In the genomic region with DNA sequence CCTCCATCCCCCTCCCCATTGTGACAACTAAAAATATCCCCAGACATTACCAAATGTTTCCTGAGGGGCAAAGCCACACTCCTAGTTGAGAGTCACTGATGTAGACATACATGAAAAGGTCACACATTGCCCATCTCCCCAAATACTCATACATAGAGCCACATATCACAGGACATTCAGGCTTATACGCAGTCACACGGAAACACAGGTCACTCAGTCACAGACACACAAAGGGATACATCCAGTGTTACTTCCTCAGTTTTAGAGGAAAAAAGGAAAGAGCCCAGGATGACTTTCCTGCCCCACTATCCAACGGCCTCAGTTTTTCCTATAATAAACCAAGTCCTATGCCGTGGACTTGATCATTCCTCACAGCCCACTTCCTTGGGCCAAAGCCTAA, we compare ENCODE assay signal across 9 cellular contexts. TPM values are rescaled to one million over a fixed set of nuclear protein-coding genes. Genes with fewer than 3 reads are reported as not detected.
DNase-seq lines count a peak whose midpoint lies in the region; FAIRE-seq and TF ChIP-seq lines count a peak whose summit lies in the region.
"Had no signal": no experiment of that assay in that cellular context is flagged by ENCODE, and none has a peak within 500 bp of the region (broad histone marks: within the 10 kb centered on the region; RNA-seq: fewer than 3 reads in every experiment).

No MANE protein-coding gene starts in this region.

- H3K27ac ChIP-seq in CD4-positive, alpha-beta memory T cell (ENCODE audit: low read depth, low read length): no peak overlapping the region
- no peak overlapping the region for H3K27ac ChIP-seq in MM.1S (ENCODE audit: low read length)
- peak overlapping the region; percentile 6; the same call in 1 of the 2 replicates for H3K27ac ChIP-seq in H1 (ENCODE audit: low read depth, low read length)

- peaks cover 38 to 66% (median 52%) of the 10 kb centered on the region in 4 donors for H3K4me1 Mint-ChIP-seq in CD4-positive, alpha-beta memory T cell
- peaks cover 74% of the 10 kb centered on the region for H3K4me1 Mint-ChIP-seq in neural crest cell

- H3K9me3 Mint-ChIP-seq in CD4-positive, alpha-beta memory T cell: no peaks in the 10 kb centered on the region
- no peaks in the 10 kb centered on the region for H3K9me3 Mint-ChIP-seq in neural crest cell

- no peak for TF ChIP-seq CTCF in MM.1S (IDR thresholded peaks at IDR 0.05; ENCODE audit: low read length)
- no peak for TF ChIP-seq CTCF in H1 (IDR thresholded peaks at IDR 0.05; ENCODE audit: control extremely low read depth in 1 of 3, insufficient read depth in 1 of 3, low read depth in 1 of 3, low read length in 3 of 3)
- no peak for TF ChIP-seq CTCF in neural crest cell (conservative IDR thresholded peaks at IDR 0.05)
- no peak for TF ChIP-seq CTCF in GM20000 (IDR thresholded peaks at IDR 0.05; ENCODE audit: extremely low read depth, missing control alignments)

- peak overlapping the region in 6 of 7 donors; percentile 0 to 88 (median 58) for H3K27ac Mint-ChIP-seq in CD4-positive, alpha-beta memory T cell
- H3K27ac Mint-ChIP-seq in neural crest cell (ENCODE audit: unreplicated experiment): peak overlapping the region; percentile 68

- no peak overlapping the region for H3K4me3 ChIP-seq in CD4-positive, alpha-beta memory T cell (ENCODE audit: low read length in 2 of 2)
- H3K4me3 ChIP-seq in MM.1S (ENCODE audit: low read length) (no peak overlapping the region), H1 (ENCODE audit: extremely low read depth in 1 of 4, insufficient read depth in 2 of 4, low read depth in 3 of 4, low read length in 4 of 4) (peak overlapping the region; percentile 53 to 89 (median 84); a peak in 6 of 8 replicates)

- no peak overlapping the region for H4K91ac ChIP-seq in H1 (replicated peaks; ENCODE audit: insufficient read length, low read length)

- CTCF ChIA-PET in CD4-positive, alpha-beta memory T cell (lab: Charles Lee; ENCODE audit: partially characterized antibody): interaction anchor here (0.6 to 8.4 kb wide), 2 partner anchors 25 to 375 kb away, joined by 3 to 70 read pairs; a partner anchor contains a TSS
- CTCF ChIA-PET in H1 (lab: Charles Lee; ENCODE audit: partially characterized antibody): interaction anchor here (1.9 kb wide), 1 partner anchor 135 kb away, joined by 4 read pairs; no protein-coding TSS in a partner anchor

- H3K36me3 Mint-ChIP-seq in CD4-positive, alpha-beta memory T cell: peaks cover 0 to 27% of the 10 kb centered on the region in 2 donors
- H3K36me3 Mint-ChIP-seq in neural crest cell (ENCODE audit: low read depth): peaks cover 2% of the 10 kb centered on the region

- H3K79me2 ChIP-seq in MM.1S (ENCODE audit: low read length): peaks cover 48% of the 10 kb centered on the region
- H3K79me2 ChIP-seq in H1 (ENCODE audit: control insufficient read depth in 1 of 2, insufficient read depth in 2 of 2, low read length in 2 of 2): peaks cover 28 to 51% of the 10 kb centered on the region in 2 experiments

- no peak overlapping the region for H3K23ac ChIP-seq in H1 (ENCODE audit: insufficient read length)

- H3K14ac ChIP-seq in H1 (ENCODE audit: insufficient read length): no peak overlapping the region

- no peaks in the 10 kb centered on the region for H4K20me1 ChIP-seq in MM.1S (ENCODE audit: insufficient read depth, low read length)
- H4K20me1 ChIP-seq in H1 (replicated peaks in 1 of 2; ENCODE audit: control insufficient read depth in 1 of 2, insufficient read depth in 2 of 2, low read length in 2 of 2): peaks cover 2 to 5% of the 10 kb centered on the region in 2 experiments

- no peak overlapping the region for H2BK20ac ChIP-seq in H1 (ENCODE audit: low read length)

- peaks cover 15% of the 10 kb centered on the region for H3K79me1 ChIP-seq in H1 (ENCODE audit: low read depth, low read length)

- no peak for TF ChIP-seq POLR2A in H1 (IDR thresholded peaks at IDR 0.05; ENCODE audit: control extremely low read depth in 1 of 2, low read depth in 2 of 2, low read length in 2 of 2)

- no peak for TF ChIP-seq RAD21 in H1 (IDR thresholded peaks at IDR 0.05 in 1 of 2, conservative IDR thresholded peaks at IDR 0.05 in 1 of 2; ENCODE audit: low read depth in 2 of 2, low read length in 2 of 2)

- TF ChIP-seq EP300 in H1 (IDR thresholded peaks at IDR 0.05; ENCODE audit: borderline replicate concordance in 1 of 2, low read depth in 2 of 2, low read length in 2 of 2): no peak

- H3K23me2 ChIP-seq in H1 (ENCODE audit: low read depth, low read length): peaks cover 28% of the 10 kb centered on the region

- H2BK12ac ChIP-seq in H1 (ENCODE audit: low read depth, low read length): no peak overlapping the region

- H3F3A ChIP-seq in MM.1S (ENCODE audit: insufficient read depth, low read length): peaks cover 16% of the 10 kb centered on the region

- no peak overlapping the region for H2BK120ac ChIP-seq in H1 (replicated peaks; ENCODE audit: low read depth, low read length)

- peak overlapping the region; percentile 10 for H3K4ac ChIP-seq in H1 (replicated peaks; ENCODE audit: insufficient read length, low read depth, low read length)

- no peaks in the 10 kb centered on the region for H3K27me3 ChIP-seq in CD4-positive, alpha-beta memory T cell (ENCODE audit: insufficient read depth, low read length)
- H3K27me3 ChIP-seq in MM.1S (replicated peaks; ENCODE audit: insufficient read depth, low read length): no peaks in the 10 kb centered on the region
- H3K27me3 ChIP-seq in H1 (replicated peaks in 1 of 4; ENCODE audit: control insufficient read depth in 3 of 4, extremely low read depth in 1 of 4, insufficient read depth in 3 of 4, low read length in 3 of 4): no peaks in the 10 kb centered on the region

- peaks cover 53% of the 10 kb centered on the region for H3K4me1 ChIP-seq in CD4-positive, alpha-beta memory T cell (ENCODE audit: insufficient read depth, low read length)
- peaks cover 34% of the 10 kb centered on the region for H3K4me1 ChIP-seq in MM.1S (ENCODE audit: low read length)
- H3K4me1 ChIP-seq in H1 (replicated peaks in 1 of 4; ENCODE audit: control insufficient read depth in 3 of 4, insufficient read depth in 4 of 4, low read length in 3 of 4): peaks cover 7 to 19% (median 13%) of the 10 kb centered on the region in 4 experiments

- H3K9me2 ChIP-seq in MM.1S (replicated peaks; ENCODE audit: insufficient read depth, low read length): no peaks in the 10 kb centered on the region

- H3K4me3 Mint-ChIP-seq in CD4-positive, alpha-beta memory T cell: peak overlapping the region in 6 of 8 donors; percentile 2 to 51 (median 9)
- peak overlapping the region; percentile 88 for H3K4me3 Mint-ChIP-seq in neural crest cell

- no peak overlapping the region for H2BK15ac ChIP-seq in H1 (ENCODE audit: low read length)

- H3K4me2 ChIP-seq in MM.1S (ENCODE audit: low read depth, low read length): 0 out of 2 replicates have a peak overlapping the region, but pooled peaks have one; percentile 92
- H3K4me2 ChIP-seq in H1 (ENCODE audit: insufficient read depth in 1 of 2, low read depth in 2 of 2, low read length in 2 of 2): peak overlapping the region; percentile 95 to 98

- H4K8ac ChIP-seq in H1 (ENCODE audit: extremely low read depth, insufficient read depth, low read length): no peak overlapping the region

- 83% methylated on average over 4 of the region's 4 CpGs; no CpG with 5 or more reads in 1 of the 2 experiments for WGBS in H1 (ENCODE audit: extremely low coverage in 1 of 2, insufficient coverage in 1 of 2, insufficient read length in 1 of 2, insufficient replicate concordance in 2 of 2, low coverage in 1 of 2, low lambda C conversion rate in 2 of 2, missing lambda C conversion rate in 1 of 2), 2 experiments

- H3K56ac ChIP-seq in H1 (replicated peaks; ENCODE audit: insufficient read length, low read depth, low read length): no peak overlapping the region

- POLR2A ChIA-PET in CD4-positive, alpha-beta memory T cell (lab: Charles Lee; ENCODE audit: partially characterized antibody): interaction anchor here (1.0 to 8.6 kb wide), 3 partner anchors 15 to 29 kb away, joined by 3 to 142 read pairs (median 87); a partner anchor contains a TSS
- POLR2A ChIA-PET in H1 (lab: Charles Lee; ENCODE audit: partially characterized antibody): interaction anchor here (1.0 to 15.7 kb wide), 6 partner anchors 15 to 39 kb away, joined by 4 to 454 read pairs (median 67); a partner anchor contains a TSS

- intact Hi-C loops in CD4-positive, alpha-beta memory T cell (cut with micrococcal nuclease): no loop called here

- FAIRE-seq in H1 (lab: Jason Lieb, UNC): no peak

- no peak for DNase-seq in CD4-positive, alpha-beta memory T cell
- DNase-seq in MM.1S: no peak
- DNase-seq in H1 (ENCODE audit: low read depth in 1 of 2, low spot score in 2 of 2): no peak
- DNase-seq in neural crest cell (ENCODE audit: low read depth, low spot score): no peak
- DNase-seq in DMS 273 treated with DMSO at 0.1 percent for 48 hours (lab: John Stamatoyannopoulos, UW): no peak
- no peak for DNase-seq in NCI-H510A (lab: John Stamatoyannopoulos, UW)
- DNase-seq in globus pallidus (ENCODE audit: low spot score): no peak
- no peak for DNase-seq in GM20000 (ENCODE audit: low spot score)
- DNase-seq: NCI-H345 had no signal

- no peak overlapping the region; the same call in 1 of the 2 replicates for H3K18ac ChIP-seq in H1 (ENCODE audit: extremely low read depth, low read length)

- H3K9ac ChIP-seq in MM.1S (ENCODE audit: low read length) (no peak overlapping the region), H1 (replicated peaks in 1 of 4; ENCODE audit: extremely low read depth in 1 of 4, low read depth in 3 of 4, low read length in 3 of 4) (peak overlapping the region; percentile 45 to 93 (median 83))

- H2BK5ac ChIP-seq in H1 (ENCODE audit: low read depth, low read length): peak overlapping the region; percentile 91; the same call in 1 of the 2 replicates

- no peaks in the 10 kb centered on the region for H3K27me3 Mint-ChIP-seq in CD4-positive, alpha-beta memory T cell
- H3K27me3 Mint-ChIP-seq in neural crest cell (ENCODE audit: low read depth): peaks cover 2% of the 10 kb centered on the region

- 0 out of 2 replicates have a peak overlapping the region, but pooled peaks have one; percentile 71 for H2AK5ac ChIP-seq in H1 (ENCODE audit: low read depth, low read length)

- H3K9me3 ChIP-seq in CD4-positive, alpha-beta memory T cell (ENCODE audit: control insufficient read depth in 1 of 2, low read length in 2 of 2): no peaks in the 10 kb centered on the region
- H3K9me3 ChIP-seq in MM.1S (replicated peaks; ENCODE audit: insufficient read depth, low read length) (no peaks in the 10 kb centered on the region), H1 (ENCODE audit: insufficient read depth in 2 of 2, low read depth in 1 of 2, low read length in 1 of 2) (no peaks in the 10 kb centered on the region)

- H2AFZ ChIP-seq in MM.1S (ENCODE audit: low read length) (no peak overlapping the region), H1 (ENCODE audit: low read length) (no peak overlapping the region)

- no peaks in the 10 kb centered on the region for H3K36me3 ChIP-seq in CD4-positive, alpha-beta memory T cell (ENCODE audit: insufficient read depth, low read length)
- no peaks in the 10 kb centered on the region for H3K36me3 ChIP-seq in MM.1S (replicated peaks; ENCODE audit: insufficient read depth, low read length)
- peaks cover 11 to 26% (median 19%) of the 10 kb centered on the region in 4 experiments for H3K36me3 ChIP-seq in H1 (ENCODE audit: control insufficient read depth in 2 of 4, insufficient read depth in 4 of 4, low read length in 3 of 4)

- no peak overlapping the region for H4K5ac ChIP-seq in H1 (ENCODE audit: insufficient read length, low read depth, low read length)

RNA-seq across cellular contexts. Expression of a gene that starts 1.9 kb away (rescaled TPM):
- total RNA-seq in CD4-positive, alpha-beta memory T cell: 10 to 100 TPM; 21.6 to 21.9 TPM
- polyA plus RNA-seq in CD4-positive, alpha-beta memory T cell: 10 to 100 TPM; 36.3 to 47.3 TPM
- 238 and 244 TPM in 2 replicates for total RNA-seq in H1 (2021; fragmentation: NEBNext Ultra II Directional; extraction: Animal tissue kit (Norgen Biotek cat#: 25700))
- 318 and 337 TPM in 2 replicates for polyA plus RNA-seq in H1 (2011; rRNA removed)
- 249 TPM for polyA plus RNA-seq in H1 (2011; cell fraction: cytosol; rRNA removed)
- 206 TPM for polyA plus RNA-seq in H1 (2011; cell fraction: nucleus; rRNA removed)
- polyA plus RNA-seq in H1 (2012, experiment 1 of 2): 250 to 308 TPM (median 302 TPM) in 4 replicates
- polyA plus RNA-seq in H1 (2012, experiment 2 of 2): 383 TPM
- 302 TPM for polyA plus RNA-seq in H1 (2013, experiment 1 of 2)
- 352 TPM for polyA plus RNA-seq in H1 (2013, experiment 2 of 2)
- polyA minus RNA-seq in H1 (2011; rRNA and poly(A)+ RNA removed): 189 and 240 TPM in 2 replicates
- 126 TPM for polyA minus RNA-seq in H1 (2011; cell fraction: cytosol; rRNA and poly(A)+ RNA removed)
- polyA minus RNA-seq in H1 (2011; cell fraction: nucleus; rRNA and poly(A)+ RNA removed): 94.0 TPM
- 107 and 113 TPM in 2 replicates for total RNA-seq in neural crest cell

RNA-seq across cellular contexts. Expression of a gene that starts 3.0 kb away (rescaled TPM):
- total RNA-seq in CD4-positive, alpha-beta memory T cell: 100 to 1,000 TPM; 112 to 113 TPM
- polyA plus RNA-seq in CD4-positive, alpha-beta memory T cell: 10 to 100 TPM; 12.3 to 54.3 TPM
- 28.6 and 33.7 TPM in 2 replicates for total RNA-seq in H1 (2021; fragmentation: NEBNext Ultra II Directional; extraction: Animal tissue kit (Norgen Biotek cat#: 25700))
- 34.3 and 38.8 TPM in 2 replicates for polyA plus RNA-seq in H1 (2011; rRNA removed)
- 22.6 TPM for polyA plus RNA-seq in H1 (2011; cell fraction: cytosol; rRNA removed)
- polyA plus RNA-seq in H1 (2011; cell fraction: nucleus; rRNA removed): 101 TPM
- polyA plus RNA-seq in H1 (2012, experiment 1 of 2): 31.4 to 36.7 TPM (median 34.1 TPM) in 4 replicates
- polyA plus RNA-seq in H1 (2012, experiment 2 of 2): 31.5 TPM
- 29.7 TPM for polyA plus RNA-seq in H1 (2013, experiment 1 of 2)
- polyA plus RNA-seq in H1 (2013, experiment 2 of 2): 24.9 TPM
- polyA minus RNA-seq in H1 (2011; rRNA and poly(A)+ RNA removed): 18.6 and 26.3 TPM in 2 replicates
- 19.1 TPM for polyA minus RNA-seq in H1 (2011; cell fraction: cytosol; rRNA and poly(A)+ RNA removed)
- polyA minus RNA-seq in H1 (2011; cell fraction: nucleus; rRNA and poly(A)+ RNA removed): 25.6 TPM
- total RNA-seq in neural crest cell: 34.1 and 34.7 TPM in 2 replicates

RNA-seq across cellular contexts. Expression of a gene that starts 6.3 kb away (rescaled TPM):
- total RNA-seq in CD4-positive, alpha-beta memory T cell: 1 to 10 TPM; 7.4 to 9.8 TPM
- 1 to 10 TPM; 1.2 to 5.2 TPM for polyA plus RNA-seq in CD4-positive, alpha-beta memory T cell
- 34.4 and 37.2 TPM in 2 replicates for total RNA-seq in H1 (2021; fragmentation: NEBNext Ultra II Directional; extraction: Animal tissue kit (Norgen Biotek cat#: 25700))
- polyA plus RNA-seq in H1 (2011; rRNA removed): 50.2 and 54.0 TPM in 2 replicates
- polyA plus RNA-seq in H1 (2011; cell fraction: cytosol; rRNA removed): 57.3 TPM
- 103 TPM for polyA plus RNA-seq in H1 (2011; cell fraction: nucleus; rRNA removed)
- polyA plus RNA-seq in H1 (2012, experiment 1 of 2): 41.0 to 47.4 TPM (median 45.7 TPM) in 4 replicates
- 52.5 TPM for polyA plus RNA-seq in H1 (2012, experiment 2 of 2)
- polyA plus RNA-seq in H1 (2013, experiment 1 of 2): 35.5 TPM
- 33.0 TPM for polyA plus RNA-seq in H1 (2013, experiment 2 of 2)
- polyA minus RNA-seq in H1 (2011; rRNA and poly(A)+ RNA removed): 69.0 and 69.5 TPM in 2 replicates
- 24.7 TPM for polyA minus RNA-seq in H1 (2011; cell fraction: cytosol; rRNA and poly(A)+ RNA removed)
- 36.2 TPM for polyA minus RNA-seq in H1 (2011; cell fraction: nucleus; rRNA and poly(A)+ RNA removed)
- total RNA-seq in neural crest cell: 18.2 and 20.0 TPM in 2 replicates

RNA-seq across cellular contexts. Expression of a gene that starts 14.9 kb away (rescaled TPM):
- total RNA-seq in CD4-positive, alpha-beta memory T cell: 100 to 1,000 TPM; 211 to 216 TPM
- polyA plus RNA-seq in CD4-positive, alpha-beta memory T cell: 10 to 100 TPM in 1 of 2 donors, 1 to 10 TPM in 1; 6.9 to 34.0 TPM
- total RNA-seq in H1 (2021; fragmentation: NEBNext Ultra II Directional; extraction: Animal tissue kit (Norgen Biotek cat#: 25700)): 61.1 and 62.8 TPM in 2 replicates
- polyA plus RNA-seq in H1 (2011; rRNA removed): 45.6 and 80.8 TPM in 2 replicates
- polyA plus RNA-seq in H1 (2011; cell fraction: cytosol; rRNA removed): 43.8 TPM
- polyA plus RNA-seq in H1 (2011; cell fraction: nucleus; rRNA removed): 447 TPM
- 46.8 to 78.5 TPM (median 62.4 TPM) in 4 replicates for polyA plus RNA-seq in H1 (2012, experiment 1 of 2)
- polyA plus RNA-seq in H1 (2012, experiment 2 of 2): 37.6 TPM
- 32.7 TPM for polyA plus RNA-seq in H1 (2013, experiment 1 of 2)
- polyA plus RNA-seq in H1 (2013, experiment 2 of 2): 29.6 TPM
- polyA minus RNA-seq in H1 (2011; rRNA and poly(A)+ RNA removed): 38.0 and 44.4 TPM in 2 replicates
- polyA minus RNA-seq in H1 (2011; cell fraction: cytosol; rRNA and poly(A)+ RNA removed): 42.5 TPM
- 138 TPM for polyA minus RNA-seq in H1 (2011; cell fraction: nucleus; rRNA and poly(A)+ RNA removed)
- total RNA-seq in neural crest cell: 71.6 and 75.2 TPM in 2 replicates

RNA-seq across cellular contexts. Expression of a gene that starts 16.1 kb away (rescaled TPM):
- total RNA-seq in CD4-positive, alpha-beta memory T cell: 100 to 1,000 TPM; 121 to 130 TPM
- polyA plus RNA-seq in CD4-positive, alpha-beta memory T cell: 100 to 1,000 TPM; 283 to 445 TPM
- total RNA-seq in H1 (2021; fragmentation: NEBNext Ultra II Directional; extraction: Animal tissue kit (Norgen Biotek cat#: 25700)): 91.1 and 93.0 TPM in 2 replicates
- polyA plus RNA-seq in H1 (2011; rRNA removed): 122 and 136 TPM in 2 replicates
- polyA plus RNA-seq in H1 (2011; cell fraction: cytosol; rRNA removed): 124 TPM
- 125 TPM for polyA plus RNA-seq in H1 (2011; cell fraction: nucleus; rRNA removed)
- 74.0 to 99.6 TPM (median 80.6 TPM) in 4 replicates for polyA plus RNA-seq in H1 (2012, experiment 1 of 2)
- polyA plus RNA-seq in H1 (2012, experiment 2 of 2): 119 TPM
- 101 TPM for polyA plus RNA-seq in H1 (2013, experiment 1 of 2)
- polyA plus RNA-seq in H1 (2013, experiment 2 of 2): 115 TPM
- 26.2 and 32.2 TPM in 2 replicates for polyA minus RNA-seq in H1 (2011; rRNA and poly(A)+ RNA removed)
- polyA minus RNA-seq in H1 (2011; cell fraction: cytosol; rRNA and poly(A)+ RNA removed): 30.1 TPM
- polyA minus RNA-seq in H1 (2011; cell fraction: nucleus; rRNA and poly(A)+ RNA removed): 22.4 TPM
- total RNA-seq in neural crest cell: 72.9 and 74.2 TPM in 2 replicates

Comparison
In these comparisons a context has a peak if more than half of its experiments do, and no peak if none do; other contexts are left out.
1. H3K4me3 ChIP-seq: peak in H1 (4 of 4); none in CD4-positive, alpha-beta memory T cell (0 of 2) and MM.1S (single experiment).